In the genomic region with DNA sequence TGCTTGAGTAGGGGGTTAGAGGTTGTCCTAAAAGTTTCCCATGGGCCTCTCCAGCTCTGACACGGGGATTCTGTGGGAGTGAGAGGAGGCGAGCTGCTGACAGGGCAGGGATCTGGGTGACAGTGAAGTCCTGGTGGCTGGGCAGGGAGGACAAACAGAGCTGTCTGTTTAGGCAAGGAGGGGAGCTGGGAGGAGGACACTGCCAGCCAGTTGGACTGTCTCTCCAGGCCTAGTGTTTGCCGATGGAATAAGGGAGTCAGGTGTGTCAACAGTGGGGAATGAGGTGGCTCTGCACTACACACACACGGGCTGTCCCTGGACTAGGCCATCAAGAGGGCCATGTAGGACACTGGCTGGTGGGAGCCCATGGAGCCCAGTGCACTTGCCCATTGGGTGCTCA, we compare ENCODE assay signal across 1 cellular context.
TF ChIP-seq lines count a peak whose summit lies in the region.

No MANE protein-coding gene starts in this region.

TF ChIP-seq in HepG2, 621 proteins besides CTCF, POLR2A, EP300 and RAD21 (continued from another document and continues in another):
- TF ChIP-seq, protein P1, sequence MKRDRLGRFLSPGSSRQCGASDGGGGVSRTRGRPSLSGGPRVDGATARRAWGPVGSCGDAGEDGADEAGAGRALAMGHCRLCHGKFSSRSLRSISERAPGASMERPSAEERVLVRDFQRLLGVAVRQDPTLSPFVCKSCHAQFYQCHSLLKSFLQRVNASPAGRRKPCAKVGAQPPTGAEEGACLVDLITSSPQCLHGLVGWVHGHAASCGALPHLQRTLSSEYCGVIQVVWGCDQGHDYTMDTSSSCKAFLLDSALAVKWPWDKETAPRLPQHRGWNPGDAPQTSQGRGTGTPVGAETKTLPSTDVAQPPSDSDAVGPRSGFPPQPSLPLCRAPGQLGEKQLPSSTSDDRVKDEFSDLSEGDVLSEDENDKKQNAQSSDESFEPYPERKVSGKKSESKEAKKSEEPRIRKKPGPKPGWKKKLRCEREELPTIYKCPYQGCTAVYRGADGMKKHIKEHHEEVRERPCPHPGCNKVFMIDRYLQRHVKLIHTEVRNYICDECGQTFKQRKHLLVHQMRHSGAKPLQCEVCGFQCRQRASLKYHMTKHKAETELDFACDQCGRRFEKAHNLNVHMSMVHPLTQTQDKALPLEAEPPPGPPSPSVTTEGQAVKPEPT (CRISPR knock-in tag; IDR thresholded peaks at IDR 0.05; ENCODE audit: low read depth), result no peak
- no peak for TF ChIP-seq GABPA (IDR thresholded peaks at IDR 0.05; ENCODE audit: low read depth, low read length)
- no peak for TF ChIP-seq GABPA (CRISPR knock-in tag; IDR thresholded peaks at IDR 0.05; ENCODE audit: low read depth)
- TF ChIP-seq ZNF557 (CRISPR knock-in tag; IDR thresholded peaks at IDR 0.05), result no peak
- TF ChIP-seq GATA4 (IDR thresholded peaks at IDR 0.05; ENCODE audit: borderline replicate concordance, low read depth), result no peak
- TF ChIP-seq, protein P2, sequence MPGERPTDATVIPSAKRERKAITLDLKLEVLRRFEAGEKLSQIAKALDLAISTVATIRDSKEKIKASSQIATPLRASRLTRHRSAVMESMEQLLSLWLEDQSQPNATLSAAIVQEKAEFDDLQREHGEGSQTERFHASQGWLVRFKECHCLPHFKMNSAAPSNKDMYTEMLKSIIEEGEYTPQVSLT (CRISPR knock-in tag; IDR thresholded peaks at IDR 0.05; ENCODE audit: borderline replicate concordance, low read depth), result no peak
- TF ChIP-seq ELF3 (CRISPR knock-in tag; IDR thresholded peaks at IDR 0.05), result no peak
- no peak for TF ChIP-seq BRD4 (CRISPR knock-in tag; IDR thresholded peaks at IDR 0.05)
- TF ChIP-seq ZNF616 (CRISPR knock-in tag; IDR thresholded peaks at IDR 0.05; ENCODE audit: low read depth), result no peak
- TF ChIP-seq, protein P3, sequence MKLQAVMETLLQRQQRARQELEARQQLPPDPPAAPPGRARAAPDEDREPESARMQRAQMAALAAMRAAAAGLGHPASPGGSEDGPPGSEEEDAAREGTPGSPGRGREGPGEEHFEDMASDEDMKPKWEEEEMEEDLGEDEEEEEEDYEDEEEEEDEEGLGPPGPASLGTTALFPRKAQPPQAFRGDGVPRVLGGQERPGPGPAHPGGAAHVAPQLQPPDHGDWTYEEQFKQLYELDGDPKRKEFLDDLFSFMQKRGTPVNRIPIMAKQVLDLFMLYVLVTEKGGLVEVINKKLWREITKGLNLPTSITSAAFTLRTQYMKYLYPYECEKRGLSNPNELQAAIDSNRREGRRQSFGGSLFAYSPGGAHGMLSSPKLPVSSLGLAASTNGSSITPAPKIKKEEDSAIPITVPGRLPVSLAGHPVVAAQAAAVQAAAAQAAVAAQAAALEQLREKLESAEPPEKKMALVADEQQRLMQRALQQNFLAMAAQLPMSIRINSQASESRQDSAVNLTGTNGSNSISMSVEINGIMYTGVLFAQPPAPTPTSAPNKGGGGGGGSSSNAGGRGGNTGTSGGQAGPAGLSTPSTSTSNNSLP (IDR thresholded peaks at IDR 0.05; ENCODE audit: low read depth, low read length), result no peak
- TF ChIP-seq, protein P4, sequence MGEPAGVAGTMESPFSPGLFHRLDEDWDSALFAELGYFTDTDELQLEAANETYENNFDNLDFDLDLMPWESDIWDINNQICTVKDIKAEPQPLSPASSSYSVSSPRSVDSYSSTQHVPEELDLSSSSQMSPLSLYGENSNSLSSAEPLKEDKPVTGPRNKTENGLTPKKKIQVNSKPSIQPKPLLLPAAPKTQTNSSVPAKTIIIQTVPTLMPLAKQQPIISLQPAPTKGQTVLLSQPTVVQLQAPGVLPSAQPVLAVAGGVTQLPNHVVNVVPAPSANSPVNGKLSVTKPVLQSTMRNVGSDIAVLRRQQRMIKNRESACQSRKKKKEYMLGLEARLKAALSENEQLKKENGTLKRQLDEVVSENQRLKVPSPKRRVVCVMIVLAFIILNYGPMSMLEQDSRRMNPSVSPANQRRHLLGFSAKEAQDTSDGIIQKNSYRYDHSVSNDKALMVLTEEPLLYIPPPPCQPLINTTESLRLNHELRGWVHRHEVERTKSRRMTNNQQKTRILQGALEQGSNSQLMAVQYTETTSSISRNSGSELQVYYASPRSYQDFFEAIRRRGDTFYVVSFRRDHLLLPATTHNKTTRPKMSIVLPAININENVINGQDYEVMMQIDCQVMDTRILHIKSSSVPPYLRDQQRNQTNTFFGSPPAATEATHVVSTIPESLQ (CRISPR knock-in tag; conservative IDR thresholded peaks at IDR 0.05), result no peak
- TF ChIP-seq, protein P5, sequence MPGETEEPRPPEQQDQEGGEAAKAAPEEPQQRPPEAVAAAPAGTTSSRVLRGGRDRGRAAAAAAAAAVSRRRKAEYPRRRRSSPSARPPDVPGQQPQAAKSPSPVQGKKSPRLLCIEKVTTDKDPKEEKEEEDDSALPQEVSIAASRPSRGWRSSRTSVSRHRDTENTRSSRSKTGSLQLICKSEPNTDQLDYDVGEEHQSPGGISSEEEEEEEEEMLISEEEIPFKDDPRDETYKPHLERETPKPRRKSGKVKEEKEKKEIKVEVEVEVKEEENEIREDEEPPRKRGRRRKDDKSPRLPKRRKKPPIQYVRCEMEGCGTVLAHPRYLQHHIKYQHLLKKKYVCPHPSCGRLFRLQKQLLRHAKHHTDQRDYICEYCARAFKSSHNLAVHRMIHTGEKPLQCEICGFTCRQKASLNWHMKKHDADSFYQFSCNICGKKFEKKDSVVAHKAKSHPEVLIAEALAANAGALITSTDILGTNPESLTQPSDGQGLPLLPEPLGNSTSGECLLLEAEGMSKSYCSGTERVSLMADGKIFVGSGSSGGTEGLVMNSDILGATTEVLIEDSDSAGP (CRISPR knock-in tag; IDR thresholded peaks at IDR 0.05; ENCODE audit: borderline replicate concordance), result peak; percentile 45
- TF ChIP-seq ZNF724P (CRISPR knock-in tag; IDR thresholded peaks at IDR 0.05; ENCODE audit: borderline replicate concordance), result no peak
- no peak for TF ChIP-seq ZNF232 (CRISPR knock-in tag; IDR thresholded peaks at IDR 0.05; ENCODE audit: borderline replicate concordance)
- TF ChIP-seq, protein P6, sequence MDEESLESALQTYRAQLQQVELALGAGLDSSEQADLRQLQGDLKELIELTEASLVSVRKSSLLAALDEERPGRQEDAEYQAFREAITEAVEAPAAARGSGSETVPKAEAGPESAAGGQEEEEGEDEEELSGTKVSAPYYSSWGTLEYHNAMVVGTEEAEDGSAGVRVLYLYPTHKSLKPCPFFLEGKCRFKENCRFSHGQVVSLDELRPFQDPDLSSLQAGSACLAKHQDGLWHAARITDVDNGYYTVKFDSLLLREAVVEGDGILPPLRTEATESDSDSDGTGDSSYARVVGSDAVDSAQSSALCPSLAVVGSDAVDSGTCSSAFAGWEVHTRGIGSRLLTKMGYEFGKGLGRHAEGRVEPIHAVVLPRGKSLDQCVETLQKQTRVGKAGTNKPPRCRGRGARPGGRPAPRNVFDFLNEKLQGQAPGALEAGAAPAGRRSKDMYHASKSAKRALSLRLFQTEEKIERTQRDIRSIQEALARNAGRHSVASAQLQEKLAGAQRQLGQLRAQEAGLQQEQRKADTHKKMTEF (CRISPR knock-in tag; IDR thresholded peaks at IDR 0.05), result peak; percentile 56
- no peak for TF ChIP-seq SP2 (CRISPR knock-in tag; IDR thresholded peaks at IDR 0.05)
- TF ChIP-seq ZNF703 (CRISPR knock-in tag; IDR thresholded peaks at IDR 0.05; ENCODE audit: borderline replicate concordance), result no peak
- TF ChIP-seq AGO2 (optimal IDR thresholded peaks at IDR 0.05; ENCODE audit: low read depth, low read length), result no peak
- no peak for TF ChIP-seq THAP11 (CRISPR knock-in tag; IDR thresholded peaks at IDR 0.05)
- no peak for TF ChIP-seq JDP2 (CRISPR knock-in tag; IDR thresholded peaks at IDR 0.05; ENCODE audit: borderline replicate concordance)
- TF ChIP-seq NR3C1 (CRISPR knock-in tag; IDR thresholded peaks at IDR 0.05), result no peak
- TF ChIP-seq NFYC (CRISPR knock-in tag; IDR thresholded peaks at IDR 0.05), result no peak
- no peak for TF ChIP-seq TOE1 (CRISPR knock-in tag; IDR thresholded peaks at IDR 0.05)
- TF ChIP-seq, protein P7, sequence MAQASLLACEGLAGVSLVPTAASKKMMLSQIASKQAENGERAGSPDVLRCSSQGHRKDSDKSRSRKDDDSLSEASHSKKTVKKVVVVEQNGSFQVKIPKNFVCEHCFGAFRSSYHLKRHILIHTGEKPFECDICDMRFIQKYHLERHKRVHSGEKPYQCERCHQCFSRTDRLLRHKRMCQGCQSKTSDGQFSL (CRISPR knock-in tag; IDR thresholded peaks at IDR 0.05), result no peak
- TF ChIP-seq RXRB (CRISPR knock-in tag; IDR thresholded peaks at IDR 0.05; ENCODE audit: borderline replicate concordance), result 0 out of 2 replicates have a peak, but pooled peaks have one; percentile 36
- no peak for TF ChIP-seq ZNF260 (CRISPR knock-in tag; IDR thresholded peaks at IDR 0.05; ENCODE audit: borderline replicate concordance, low read depth)
- TF ChIP-seq, protein P8, sequence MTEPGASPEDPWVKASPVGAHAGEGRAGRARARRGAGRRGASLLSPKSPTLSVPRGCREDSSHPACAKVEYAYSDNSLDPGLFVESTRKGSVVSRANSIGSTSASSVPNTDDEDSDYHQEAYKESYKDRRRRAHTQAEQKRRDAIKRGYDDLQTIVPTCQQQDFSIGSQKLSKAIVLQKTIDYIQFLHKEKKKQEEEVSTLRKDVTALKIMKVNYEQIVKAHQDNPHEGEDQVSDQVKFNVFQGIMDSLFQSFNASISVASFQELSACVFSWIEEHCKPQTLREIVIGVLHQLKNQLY (CRISPR knock-in tag; IDR thresholded peaks at IDR 0.05), result no peak
- 0 out of 2 replicates have a peak, but pooled peaks have one; percentile 53 for TF ChIP-seq ZNF614 (CRISPR knock-in tag; IDR thresholded peaks at IDR 0.05; ENCODE audit: borderline replicate concordance)
- no peak for TF ChIP-seq POLR2AphosphoS2 (IDR thresholded peaks at IDR 0.05; ENCODE audit: low read depth, low read length)
- no peak for TF ChIP-seq ZNF670 (CRISPR knock-in tag; IDR thresholded peaks at IDR 0.05; ENCODE audit: borderline replicate concordance)
- no peak for TF ChIP-seq KLF16 (CRISPR knock-in tag; IDR thresholded peaks at IDR 0.05)
- no peak for TF ChIP-seq SETDB1 (CRISPR knock-in tag; IDR thresholded peaks at IDR 0.05; ENCODE audit: borderline replicate concordance)
- TF ChIP-seq, protein P9, sequence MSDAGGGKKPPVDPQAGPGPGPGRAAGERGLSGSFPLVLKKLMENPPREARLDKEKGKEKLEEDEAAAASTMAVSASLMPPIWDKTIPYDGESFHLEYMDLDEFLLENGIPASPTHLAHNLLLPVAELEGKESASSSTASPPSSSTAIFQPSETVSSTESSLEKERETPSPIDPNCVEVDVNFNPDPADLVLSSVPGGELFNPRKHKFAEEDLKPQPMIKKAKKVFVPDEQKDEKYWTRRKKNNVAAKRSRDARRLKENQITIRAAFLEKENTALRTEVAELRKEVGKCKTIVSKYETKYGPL (CRISPR knock-in tag; IDR thresholded peaks at IDR 0.05), result no peak
- TF ChIP-seq, protein P10, sequence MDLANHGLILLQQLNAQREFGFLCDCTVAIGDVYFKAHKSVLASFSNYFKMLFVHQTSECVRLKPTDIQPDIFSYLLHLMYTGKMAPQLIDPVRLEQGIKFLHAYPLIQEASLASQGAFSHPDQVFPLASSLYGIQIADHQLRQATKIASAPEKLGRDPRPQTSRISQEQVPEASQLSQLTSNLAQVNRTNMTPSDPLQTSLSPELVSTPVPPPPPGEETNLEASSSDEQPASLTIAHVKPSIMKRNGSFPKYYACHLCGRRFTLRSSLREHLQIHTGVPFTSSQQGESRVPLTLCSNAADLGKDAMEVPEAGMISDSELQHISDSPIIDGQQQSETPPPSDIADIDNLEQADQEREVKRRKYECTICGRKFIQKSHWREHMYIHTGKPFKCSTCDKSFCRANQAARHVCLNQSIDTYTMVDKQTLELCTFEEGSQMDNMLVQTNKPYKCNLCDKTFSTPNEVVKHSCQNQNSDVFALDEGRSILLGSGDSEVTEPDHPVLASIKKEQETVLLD (CRISPR knock-in tag; IDR thresholded peaks at IDR 0.05; ENCODE audit: low read depth), result no peak
- TF ChIP-seq, protein P11, sequence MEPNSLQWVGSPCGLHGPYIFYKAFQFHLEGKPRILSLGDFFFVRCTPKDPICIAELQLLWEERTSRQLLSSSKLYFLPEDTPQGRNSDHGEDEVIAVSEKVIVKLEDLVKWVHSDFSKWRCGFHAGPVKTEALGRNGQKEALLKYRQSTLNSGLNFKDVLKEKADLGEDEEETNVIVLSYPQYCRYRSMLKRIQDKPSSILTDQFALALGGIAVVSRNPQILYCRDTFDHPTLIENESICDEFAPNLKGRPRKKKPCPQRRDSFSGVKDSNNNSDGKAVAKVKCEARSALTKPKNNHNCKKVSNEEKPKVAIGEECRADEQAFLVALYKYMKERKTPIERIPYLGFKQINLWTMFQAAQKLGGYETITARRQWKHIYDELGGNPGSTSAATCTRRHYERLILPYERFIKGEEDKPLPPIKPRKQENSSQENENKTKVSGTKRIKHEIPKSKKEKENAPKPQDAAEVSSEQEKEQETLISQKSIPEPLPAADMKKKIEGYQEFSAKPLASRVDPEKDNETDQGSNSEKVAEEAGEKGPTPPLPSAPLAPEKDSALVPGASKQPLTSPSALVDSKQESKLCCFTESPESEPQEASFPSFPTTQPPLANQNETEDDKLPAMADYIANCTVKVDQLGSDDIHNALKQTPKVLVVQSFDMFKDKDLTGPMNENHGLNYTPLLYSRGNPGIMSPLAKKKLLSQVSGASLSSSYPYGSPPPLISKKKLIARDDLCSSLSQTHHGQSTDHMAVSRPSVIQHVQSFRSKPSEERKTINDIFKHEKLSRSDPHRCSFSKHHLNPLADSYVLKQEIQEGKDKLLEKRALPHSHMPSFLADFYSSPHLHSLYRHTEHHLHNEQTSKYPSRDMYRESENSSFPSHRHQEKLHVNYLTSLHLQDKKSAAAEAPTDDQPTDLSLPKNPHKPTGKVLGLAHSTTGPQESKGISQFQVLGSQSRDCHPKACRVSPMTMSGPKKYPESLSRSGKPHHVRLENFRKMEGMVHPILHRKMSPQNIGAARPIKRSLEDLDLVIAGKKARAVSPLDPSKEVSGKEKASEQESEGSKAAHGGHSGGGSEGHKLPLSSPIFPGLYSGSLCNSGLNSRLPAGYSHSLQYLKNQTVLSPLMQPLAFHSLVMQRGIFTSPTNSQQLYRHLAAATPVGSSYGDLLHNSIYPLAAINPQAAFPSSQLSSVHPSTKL (CRISPR knock-in tag; IDR thresholded peaks at IDR 0.05), result peak; percentile 72
- TF ChIP-seq ARNTL (CRISPR knock-in tag; IDR thresholded peaks at IDR 0.05), result no peak
- no peak for TF ChIP-seq TCF12 (IDR thresholded peaks at IDR 0.05)
- no peak for TF ChIP-seq TCF12 (CRISPR knock-in tag; IDR thresholded peaks at IDR 0.05)
- no peak for TF ChIP-seq NFYB (CRISPR knock-in tag; IDR thresholded peaks at IDR 0.05)
- TF ChIP-seq SP5 (CRISPR knock-in tag; IDR thresholded peaks at IDR 0.05; ENCODE audit: borderline replicate concordance, low read depth), result peak; percentile 43; the same call in 1 of the 2 replicates
- no peak for TF ChIP-seq ZNF775 (CRISPR knock-in tag; IDR thresholded peaks at IDR 0.05; ENCODE audit: borderline replicate concordance)
- TF ChIP-seq KDM5A (IDR thresholded peaks at IDR 0.05; ENCODE audit: borderline replicate concordance, low read length), result no peak
- no peak for TF ChIP-seq ZNF484 (CRISPR knock-in tag; IDR thresholded peaks at IDR 0.05; ENCODE audit: borderline replicate concordance, low read depth)
- TF ChIP-seq ZNF781 (CRISPR knock-in tag; IDR thresholded peaks at IDR 0.05; ENCODE audit: borderline replicate concordance, not compliant biosample characterization), result no peak
- TF ChIP-seq RFX1 (IDR thresholded peaks at IDR 0.05), result no peak
- TF ChIP-seq ZFP37 (CRISPR knock-in tag; IDR thresholded peaks at IDR 0.05; ENCODE audit: borderline replicate concordance), result no peak
- TF ChIP-seq ZNF33B (CRISPR knock-in tag; IDR thresholded peaks at IDR 0.05), result no peak
- no peak for TF ChIP-seq GZF1 (CRISPR knock-in tag; IDR thresholded peaks at IDR 0.05)
- no peak for TF ChIP-seq LCORL (IDR thresholded peaks at IDR 0.05)
- TF ChIP-seq LCORL (CRISPR knock-in tag; IDR thresholded peaks at IDR 0.05), result peak; percentile 96
- no peak for TF ChIP-seq ZNF34 (CRISPR knock-in tag; IDR thresholded peaks at IDR 0.05; ENCODE audit: borderline replicate concordance)
- TF ChIP-seq ATAD3A (CRISPR knock-in tag; IDR thresholded peaks at IDR 0.05), result no peak
- peak; percentile 59 for TF ChIP-seq SOX5 (CRISPR knock-in tag; IDR thresholded peaks at IDR 0.05; ENCODE audit: borderline replicate concordance)
